Comparison of ENCODE assay signal across 2 cellular contexts in genomic region chr1:8472668-8473067, GRCh38.
A peak's percentile ranks its signal among the peaks of the same experiment; 100 is the strongest.
TF ChIP-seq lines count a peak whose summit lies in the region.

No MANE protein-coding gene starts in this region.

TF ChIP-seq in GM12878, 131 proteins besides CTCF, POLR2A, EP300 and RAD21 (continued from another document and continues in another):
- 0 out of 2 replicates have a peak, but pooled peaks have one; percentile 20 for TF ChIP-seq RELB (IDR thresholded peaks at IDR 0.05; ENCODE audit: low read depth)
- no peak for TF ChIP-seq SPI1 (IDR thresholded peaks at IDR 0.05; ENCODE audit: borderline replicate concordance, insufficient read depth, low read depth, low read length)
- TF ChIP-seq E4F1 (IDR thresholded peaks at IDR 0.05; ENCODE audit: borderline replicate concordance, partially characterized antibody): no peak
- TF ChIP-seq SRF (IDR thresholded peaks at IDR 0.05; ENCODE audit: low read depth in 2 of 2, low read length in 2 of 2): no peak
- no peak for TF ChIP-seq MLLT1 (IDR thresholded peaks at IDR 0.05)
- 0 out of 4 replicates have a peak, but pooled peaks of 1 of the 2 experiments have one; percentile 24 for TF ChIP-seq IKZF2 (IDR thresholded peaks at IDR 0.05)
- TF ChIP-seq ZNF217 (IDR thresholded peaks at IDR 0.05): no peak
- TF ChIP-seq IRF3 (IDR thresholded peaks at IDR 0.05): no peak
- peak; percentile 67; the same call in 1 of the 2 replicates for TF ChIP-seq TCF3 (IDR thresholded peaks at IDR 0.05; ENCODE audit: borderline replicate concordance, insufficient read depth, low read depth, low read length)
- TF ChIP-seq MYB (IDR thresholded peaks at IDR 0.05; ENCODE audit: borderline replicate concordance, low read depth, low read length): no peak
- TF ChIP-seq ZBED1 (IDR thresholded peaks at IDR 0.05; ENCODE audit: borderline replicate concordance): no peak
- TF ChIP-seq RFX5 (IDR thresholded peaks at IDR 0.05; ENCODE audit: low read depth, low read length): no peak
- no peak for TF ChIP-seq ZNF24 (IDR thresholded peaks at IDR 0.05)
- no peak for TF ChIP-seq PRDM15 (CRISPR knock-in tag; IDR thresholded peaks at IDR 0.05)
- peak; percentile 95 for TF ChIP-seq ZNF384 (IDR thresholded peaks at IDR 0.05; ENCODE audit: borderline replicate concordance, low read depth, low read length)
- no peak for TF ChIP-seq CEBPB (IDR thresholded peaks at IDR 0.05; ENCODE audit: borderline replicate concordance in 1 of 2, low read depth in 2 of 2, low read length in 2 of 2)

TF ChIP-seq in HepG2, 621 proteins besides CTCF, POLR2A, EP300 and RAD21 (continued from another document):
- TF ChIP-seq RERE (CRISPR knock-in tag; IDR thresholded peaks at IDR 0.05; ENCODE audit: low read depth) (no peak), THAP8 (CRISPR knock-in tag; IDR thresholded peaks at IDR 0.05; ENCODE audit: borderline replicate concordance) (no peak), ZNF30 (CRISPR knock-in tag; IDR thresholded peaks at IDR 0.05) (no peak), ZZZ3 (CRISPR knock-in tag; IDR thresholded peaks at IDR 0.05; ENCODE audit: borderline replicate concordance) (no peak), ZNF781 (CRISPR knock-in tag; IDR thresholded peaks at IDR 0.05; ENCODE audit: borderline replicate concordance, not compliant biosample characterization) (no peak), ARID5B (CRISPR knock-in tag; IDR thresholded peaks at IDR 0.05) (no peak)
